24 cellular contexts compared by ENCODE assay signal in genomic region chr9:84003246-84003645, GRCh38.
"Had no signal": no experiment of that assay in that cellular context is flagged by ENCODE, and none has a peak within 500 bp of the region (broad histone marks: within the 10 kb centered on the region; RNA-seq: fewer than 3 reads in every experiment).

No MANE protein-coding gene starts in this region.

- H3K4me3 ChIP-seq: dorsolateral prefrontal cortex, gastroesophageal sphincter, heart left ventricle, hepatocyte, left lung, mucosa of descending colon, right lobe of liver, suprapubic skin, transverse colon, upper lobe of right lung, uterus had no signal

- DNase-seq: dorsolateral prefrontal cortex; effector CD4-positive, alpha-beta T cell; foreskin fibroblast; heart left ventricle; kidney; left cardiac atrium; left lung; mesenchymal stem cell; mucosa of descending colon; naive B cell; right lobe of liver; small intestine; stimulated activated CD4-positive, alpha-beta T cell treated with anti-CD3 and anti-CD28 coated beads, Interleukin-15, amount 100 ng/mL, for 24 hours; stimulated activated CD4-positive, alpha-beta T cell treated with anti-CD3 and anti-CD28 coated beads, Interleukin-2, amount 100 ng/mL, for 48 hours; stimulated activated naive CD4-positive, alpha-beta T cell; stimulated activated naive CD8-positive, alpha-beta T cell treated with anti-CD3 and anti-CD28 coated beads, Interleukin-15, amount 100 ng/mL, for 72 hours; transverse colon; upper lobe of right lung; uterus had no signal

- ATAC-seq: esophagus mucosa; gastroesophageal sphincter; heart left ventricle; left cardiac atrium; left lung; mucosa of descending colon; natural killer cell treated with Interleukin-12 subunit alpha and Interleukin-12 subunit beta and Interleukin-15 and Interleukin-18, amount 100 ng/mL, for 72 hours; stimulated activated naive CD8-positive, alpha-beta T cell treated with anti-CD3 and anti-CD28 coated beads, Interleukin-15, amount 100 ng/mL, for 72 hours; upper lobe of right lung had no signal
